20 cellular contexts compared by ENCODE assay signal in genomic region chr19:43589680-43590079, GRCh38. TPM values are rescaled to one million over a fixed set of nuclear protein-coding genes. Genes with fewer than 3 reads are reported as not detected.
DNase-seq lines count a peak whose midpoint lies in the region; ATAC-seq and TF ChIP-seq lines count a peak whose summit lies in the region.
"Had no signal": no experiment of that assay in that cellular context is flagged by ENCODE, and none has a peak within 500 bp of the region (broad histone marks: within the 10 kb centered on the region; RNA-seq: fewer than 3 reads in every experiment).

No MANE protein-coding gene starts in this region.

- peaks cover 16% of the 10 kb centered on the region for H3K4me1 ChIP-seq in CD8-positive, alpha-beta T cell (ENCODE audit: insufficient read depth, low read length)

- peak overlapping the region; percentile 42 for H3K27ac Mint-ChIP-seq in CD8-positive, alpha-beta T cell
- peak overlapping the region; percentile 75 to 77 for H3K27ac Mint-ChIP-seq in effector memory CD8-positive, alpha-beta T cell
- peak overlapping the region; percentile 2 for H3K27ac Mint-ChIP-seq in progenitor cell of endocrine pancreas

- POLR2A ChIA-PET in CD8-positive, alpha-beta T cell (lab: Charles Lee), result interaction anchor here (1.3 kb wide), 1 partner anchor 34 kb away, joined by 3 read pairs; no protein-coding TSS in a partner anchor
- POLR2A ChIA-PET in GM10248 (lab: Yijun Ruan, JAX), result no interaction called here

- intact Hi-C loops in CD8-positive, alpha-beta T cell (cut with DNase I, micrococcal nuclease), result no loop called here

- H3K4me3 Mint-ChIP-seq in CD8-positive, alpha-beta T cell, result no peak overlapping the region
- H3K4me3 Mint-ChIP-seq in effector memory CD8-positive, alpha-beta T cell, result no peak overlapping the region
- H3K4me3 Mint-ChIP-seq in progenitor cell of endocrine pancreas (ENCODE audit: low read depth), result no peak overlapping the region

- H3K4me1 Mint-ChIP-seq in CD8-positive, alpha-beta T cell (ENCODE audit: low read depth), result peaks cover 14% of the 10 kb centered on the region
- peaks cover 21% of the 10 kb centered on the region in 2 donors for H3K4me1 Mint-ChIP-seq in effector memory CD8-positive, alpha-beta T cell (ENCODE audit: low read depth in 2 of 2)
- peaks cover 9% of the 10 kb centered on the region for H3K4me1 Mint-ChIP-seq in progenitor cell of endocrine pancreas (ENCODE audit: low read depth)

- ATAC-seq in CD8-positive, alpha-beta T cell, result no peak
- ATAC-seq in effector memory CD8-positive, alpha-beta T cell (replicated peaks), result no peak
- ATAC-seq: esophagus mucosa, gastroesophageal sphincter had no signal

- DNase-seq in CD8-positive, alpha-beta T cell, result no peak
- DNase-seq in NAMALWA (ENCODE audit: low spot score) (peak; percentile 23), progenitor cell of endocrine pancreas (ENCODE audit: low spot score, unreplicated experiment) (no peak), NCI-H1417 treated with DMSO at 0.1 percent for 48 hours (lab: John Stamatoyannopoulos, UW) (no peak), dermis blood vessel endothelial cell (no peak), GM10248 (ENCODE audit: extremely low spot score) (no peak)
- DNase-seq in effector memory CD8-positive, alpha-beta T cell, result no peak
- DNase-seq: activated CD4-positive, alpha-beta T cell treated with anti-CD3 and anti-CD28 coated beads, Interleukin-2, amount 50 U/mL, for 48 hours; amygdala; DMS 273 treated with DMSO at 0.1 percent for 48 hours; dorsolateral prefrontal cortex; GDM1; midbrain; NCI-H1417; NCI-H526 treated with DMSO at 0.1 percent for 48 hours; transverse colon had no signal

- no peaks in the 10 kb centered on the region for H3K9me3 Mint-ChIP-seq in CD8-positive, alpha-beta T cell
- H3K9me3 Mint-ChIP-seq in effector memory CD8-positive, alpha-beta T cell, result no peaks in the 10 kb centered on the region
- no peaks in the 10 kb centered on the region for H3K9me3 Mint-ChIP-seq in progenitor cell of endocrine pancreas (ENCODE audit: low read depth)

- no peaks in the 10 kb centered on the region for H3K27me3 Mint-ChIP-seq in CD8-positive, alpha-beta T cell (ENCODE audit: low read depth)
- H3K27me3 Mint-ChIP-seq in effector memory CD8-positive, alpha-beta T cell, result no peaks in the 10 kb centered on the region
- H3K27me3 Mint-ChIP-seq in progenitor cell of endocrine pancreas, result no peaks in the 10 kb centered on the region

- no peaks in the 10 kb centered on the region for H3K27me3 ChIP-seq in CD8-positive, alpha-beta T cell (ENCODE audit: insufficient read depth, low read length)
- H3K27me3 ChIP-seq: dorsolateral prefrontal cortex, gastroesophageal sphincter, transverse colon had no signal

- CTCF ChIA-PET in CD8-positive, alpha-beta T cell (lab: Charles Lee), result interaction anchor here (2.7 kb wide), 1 partner anchor 34 kb away, joined by 15 read pairs; no protein-coding TSS in a partner anchor
- CTCF ChIA-PET in GM10248 (lab: Yijun Ruan, JAX), result interaction anchor here (1.0 to 4.0 kb wide), 3 partner anchors 35 to 142 kb away, joined by 3 to 13 read pairs (median 3); partner anchors contain the start of gene PHLDB3

- H3K27ac ChIP-seq in CD8-positive, alpha-beta T cell (ENCODE audit: low read depth, low read length), result no peak overlapping the region
- H3K27ac ChIP-seq: gastroesophageal sphincter, transverse colon, VCaP had no signal

- TF ChIP-seq CTCF in CD8-positive, alpha-beta T cell (IDR thresholded peaks at IDR 0.05), result no peak
- TF ChIP-seq CTCF in progenitor cell of endocrine pancreas (IDR thresholded peaks at IDR 0.05; ENCODE audit: unreplicated experiment), result no peak
- no peak for TF ChIP-seq CTCF in GM10248 (IDR thresholded peaks at IDR 0.05; ENCODE audit: control extremely low read depth, extremely low read depth, low read depth, missing control alignments)

- peaks cover 22% of the 10 kb centered on the region for H3K36me3 Mint-ChIP-seq in CD8-positive, alpha-beta T cell
- peaks cover 24% of the 10 kb centered on the region for H3K36me3 Mint-ChIP-seq in effector memory CD8-positive, alpha-beta T cell (ENCODE audit: insufficient read depth)
- peaks cover 25% of the 10 kb centered on the region for H3K36me3 Mint-ChIP-seq in progenitor cell of endocrine pancreas (ENCODE audit: insufficient read depth)

- H3K9me3 ChIP-seq in CD8-positive, alpha-beta T cell (ENCODE audit: low read length), result no peaks in the 10 kb centered on the region
- H3K9me3 ChIP-seq: gastroesophageal sphincter, HAP-1, transverse colon had no signal

- peaks cover 3% of the 10 kb centered on the region for H3K36me3 ChIP-seq in CD8-positive, alpha-beta T cell (ENCODE audit: insufficient read depth, low read length)

- no peak overlapping the region for H3K4me3 ChIP-seq in CD8-positive, alpha-beta T cell (ENCODE audit: low read depth, low read length)
- H3K4me3 ChIP-seq: dorsolateral prefrontal cortex, gastroesophageal sphincter, HAP-1, transverse colon had no signal

RNA-seq across cellular contexts. Expression of gene IRGQ, which starts 6.3 kb away (rescaled TPM):
- 10 to 100 TPM; 25.5 to 26.5 TPM for total RNA-seq in CD8-positive, alpha-beta T cell
- 57.6 and 63.6 TPM in 2 replicates for total RNA-seq in progenitor cell of endocrine pancreas
- 27.2 and 34.6 TPM in 2 replicates for total RNA-seq in dermis blood vessel endothelial cell

RNA-seq across cellular contexts. Expression of gene ZNF576, which starts 6.7 kb away (rescaled TPM):
- 1 to 10 TPM; 4.9 to 5.2 TPM for total RNA-seq in CD8-positive, alpha-beta T cell
- total RNA-seq in progenitor cell of endocrine pancreas (15.4 and 15.5 TPM in 2 replicates), dermis blood vessel endothelial cell (10.8 and 12.6 TPM in 2 replicates)

RNA-seq across cellular contexts. Expression of gene PINLYP, which starts 14.1 kb away (rescaled TPM):
- total RNA-seq in CD8-positive, alpha-beta T cell, result 1 to 10 TPM; 1.1 TPM
- 6.3 and 7.7 TPM in 2 replicates for total RNA-seq in progenitor cell of endocrine pancreas
- 0.68 and 3.7 TPM in 2 replicates for total RNA-seq in dermis blood vessel endothelial cell

RNA-seq across cellular contexts. Expression of gene XRCC1, which starts 14.4 kb away (rescaled TPM):
- 10 to 100 TPM; 19.8 to 20.7 TPM for total RNA-seq in CD8-positive, alpha-beta T cell
- 69.8 and 70.7 TPM in 2 replicates for total RNA-seq in progenitor cell of endocrine pancreas
- total RNA-seq in dermis blood vessel endothelial cell, result 16.8 and 18.6 TPM in 2 replicates

RNA-seq across cellular contexts. Expression of gene SRRM5, which starts 22.2 kb away (rescaled TPM):
- total RNA-seq in CD8-positive, alpha-beta T cell, result under 1 TPM; 0.16 to 0.31 TPM
- total RNA-seq in progenitor cell of endocrine pancreas (0.64 and 0.79 TPM in 2 replicates), dermis blood vessel endothelial cell (0.05 and 0.17 TPM in 2 replicates)

Comparison
In these comparisons a context has a peak if more than half of its experiments do, and no peak if none do; other contexts are left out.
1. H3K27ac Mint-ChIP-seq: peak in every context shown above with its lines; median percentile 76 in effector memory CD8-positive, alpha-beta T cell; 42 in CD8-positive, alpha-beta T cell; 2 in progenitor cell of endocrine pancreas.